ENCODE assay signal across 12 cellular contexts in genomic region chr11:65170058-65170534, GRCh38. TPM values are rescaled to one million over a fixed set of nuclear protein-coding genes. Genes with fewer than 3 reads are reported as not detected.
A peak's percentile ranks its signal among the peaks of the same experiment; 100 is the strongest.
DNase-seq lines count a peak whose midpoint lies in the region; ATAC-seq, FAIRE-seq and TF ChIP-seq lines count a peak whose summit lies in the region.
"Had no signal": no experiment of that assay in that cellular context is flagged by ENCODE, and none has a peak within 500 bp of the region (broad histone marks: within the 10 kb centered on the region; RNA-seq: fewer than 3 reads in every experiment).

Gene SPDYC, plus strand, starts transcription at chr11:65170233. Its CDS starts 1,125 bp downstream, at chr11:65171358.

- 93% methylated on average over 21 of the region's 21 CpGs for WGBS in GM12878 (ENCODE audit: insufficient coverage, insufficient replicate concordance, low lambda C conversion rate, missing lambda C conversion rate)

- ATAC-seq in GM12878 = no peak
- ATAC-seq in natural killer cell treated with Interleukin-12 subunit alpha and Interleukin-12 subunit beta and Interleukin-15 and Interleukin-18, amount 100 ng/mL, for 72 hours = no peak

- H3K4me2 ChIP-seq in GM12878 (ENCODE audit: control insufficient read depth, insufficient read depth) = no peak within 1 kb of the TSS

- peaks cover 10% of the 10 kb centered on the region for H3K36me3 Mint-ChIP-seq in Caco-2 (ENCODE audit: insufficient read depth, unreplicated experiment)
- no peaks in the 10 kb centered on the region for H3K36me3 Mint-ChIP-seq in natural killer cell treated with Interleukin-12 subunit alpha and Interleukin-12 subunit beta and Interleukin-15 and Interleukin-18, amount 100 ng/mL, for 72 hours

- CTCF ChIA-PET in Caco-2 (lab: Charles Lee) (interaction anchor here (0.6 kb wide), 1 partner anchor 12 kb away, joined by 3 read pairs; the partner anchor contains the start of gene CAPN1), GM12878 (lab: Yijun Ruan, JAX) (interaction anchor here (0.9 kb wide), 1 partner anchor 33 kb away, joined by 3 read pairs; no protein-coding TSS in a partner anchor)

- H3K9me3 ChIP-seq in Caco-2 = no peaks in the 10 kb centered on the region
- no peaks in the 10 kb centered on the region for H3K9me3 ChIP-seq in MG63
- no peaks in the 10 kb centered on the region for H3K9me3 ChIP-seq in GM12878 (replicated peaks; ENCODE audit: control insufficient read depth, insufficient read depth, low read length)

- in situ Hi-C loops in GM12878 (cut with MboI) = no loop called here

- H2AFZ ChIP-seq in GM12878 (ENCODE audit: control insufficient read depth, low read depth, low read length) = peak within 1 kb of the TSS; percentile 98

- no peak within 1 kb of the TSS for H3K4me3 Mint-ChIP-seq in Caco-2 (ENCODE audit: unreplicated experiment)
- H3K4me3 Mint-ChIP-seq in natural killer cell treated with Interleukin-12 subunit alpha and Interleukin-12 subunit beta and Interleukin-15 and Interleukin-18, amount 100 ng/mL, for 72 hours = peak within 1 kb of the TSS; percentile 72

- BruUV-seq in Caco-2 (replicated peaks; lab: Mats Ljungman, UMichigan) = no TSS peak
- no TSS peak for BruUV-seq in GM12878 (replicated peaks; lab: Mats Ljungman, UMichigan)

- TF ChIP-seq EP300 in GM12878 (IDR thresholded peaks at IDR 0.05; ENCODE audit: borderline replicate concordance in 1 of 2, control insufficient read depth in 1 of 2, low read depth in 2 of 2, low read length in 2 of 2) = no peak

- H3K4me3 ChIP-seq in Caco-2 (ENCODE audit: low read depth, low read length) (no peak within 1 kb of the TSS), MG63 (no peak within 1 kb of the TSS), GM12878 (no peak within 1 kb of the TSS)
- H3K4me3 ChIP-seq: lung had no signal

- H3K27me3 ChIP-seq in Caco-2 (replicated peaks; ENCODE audit: control insufficient read depth, insufficient read depth, low read length) = no peaks in the 10 kb centered on the region
- H3K27me3 ChIP-seq in MG63 = no peaks in the 10 kb centered on the region
- H3K27me3 ChIP-seq in GM12878 (replicated peaks in 1 of 2; ENCODE audit: control insufficient read depth in 2 of 2, insufficient read depth in 2 of 2, low read length in 1 of 2) = no peaks in the 10 kb centered on the region

- RAD21 ChIA-PET in GM12878 (lab: Charles Lee; ENCODE audit: unreplicated experiment) = no interaction called here

- intact Hi-C loops in Caco-2 (cut with micrococcal nuclease; ENCODE audit: unreplicated experiment) = no loop called here
- intact Hi-C loops in GM12878 (cut with micrococcal nuclease; ENCODE audit: unreplicated experiment) = no loop called here

- no peak for TF ChIP-seq POLR2A in GM12878 (IDR thresholded peaks at IDR 0.05; ENCODE audit: low read depth, low read length)

- no peak for TF ChIP-seq RAD21 in GM12878 (IDR thresholded peaks at IDR 0.05; ENCODE audit: insufficient read depth, low read depth, low read length)

- no peak for FAIRE-seq in GM12878 (lab: Jason Lieb, UNC)

- TF ChIP-seq CTCF in Caco-2 (IDR thresholded peaks at IDR 0.05; ENCODE audit: insufficient read depth in 1 of 2, low read depth in 1 of 2, low read length in 1 of 2, severe bottlenecking in 1 of 2, unreplicated experiment in 1 of 2) = no peak
- no peak for TF ChIP-seq CTCF in GM12878 (IDR thresholded peaks at IDR 0.05 in 2 of 3, conservative IDR thresholded peaks at IDR 0.05 in 1 of 3; ENCODE audit: control insufficient read depth in 2 of 3, extremely low read depth in 1 of 3, insufficient read depth in 1 of 3, low read depth in 3 of 3, low read length in 3 of 3)
- TF ChIP-seq CTCF in GM20000 (IDR thresholded peaks at IDR 0.05; ENCODE audit: extremely low read depth, missing control alignments) = no peak

- H3K27ac ChIP-seq in GM12878 (ENCODE audit: control insufficient read depth, insufficient read depth) = peak within 1 kb of the TSS; percentile 16

- H3K9me3 Mint-ChIP-seq in Caco-2 (ENCODE audit: unreplicated experiment) = no peaks in the 10 kb centered on the region
- H3K9me3 Mint-ChIP-seq in natural killer cell treated with Interleukin-12 subunit alpha and Interleukin-12 subunit beta and Interleukin-15 and Interleukin-18, amount 100 ng/mL, for 72 hours = no peaks in the 10 kb centered on the region

- H3K36me3 ChIP-seq in Caco-2 (ENCODE audit: control insufficient read depth, insufficient read depth, low read length) (no peaks in the 10 kb centered on the region; the same call in 1 of the 2 replicates), MG63 (no peaks in the 10 kb centered on the region), GM12878 (ENCODE audit: control insufficient read depth in 2 of 2, insufficient read depth in 2 of 2, low read length in 1 of 2) (no peaks in the 10 kb centered on the region)

- H3K4me1 ChIP-seq in Caco-2 (no peaks in the 10 kb centered on the region), GM12878 (ENCODE audit: control insufficient read depth, insufficient read depth, low read length) (peaks cover 6% of the 10 kb centered on the region)

- H3K9ac ChIP-seq in GM12878 (ENCODE audit: control insufficient read depth, insufficient read depth, low read length) = peak within 1 kb of the TSS; percentile 26; the same call in 1 of the 2 replicates

- SMC1A ChIA-PET in GM12878 (lab: Charles Lee; ENCODE audit: uncharacterized antibody, unreplicated experiment) = interaction anchor here (1.6 kb wide), 1 partner anchor 10 kb away, joined by 4 read pairs; no protein-coding TSS in a partner anchor

- peaks cover 13% of the 10 kb centered on the region for H3K4me1 Mint-ChIP-seq in Caco-2 (ENCODE audit: low read depth, unreplicated experiment)
- H3K4me1 Mint-ChIP-seq in natural killer cell treated with Interleukin-12 subunit alpha and Interleukin-12 subunit beta and Interleukin-15 and Interleukin-18, amount 100 ng/mL, for 72 hours (ENCODE audit: low read depth in 2 of 2) = peaks cover 10 to 12% of the 10 kb centered on the region in 2 donors

- H3K27me3 Mint-ChIP-seq in Caco-2 (ENCODE audit: insufficient read depth, unreplicated experiment) = no peaks in the 10 kb centered on the region
- H3K27me3 Mint-ChIP-seq in natural killer cell treated with Interleukin-12 subunit alpha and Interleukin-12 subunit beta and Interleukin-15 and Interleukin-18, amount 100 ng/mL, for 72 hours = no peaks in the 10 kb centered on the region

- POLR2A ChIA-PET in Caco-2 (lab: Charles Lee) (no interaction called here), GM12878 (lab: Charles Lee) (no interaction called here)

- no peaks in the 10 kb centered on the region for H3K79me2 ChIP-seq in GM12878 (ENCODE audit: control insufficient read depth, insufficient read depth, low read length)

- no peaks in the 10 kb centered on the region for H4K20me1 ChIP-seq in GM12878 (ENCODE audit: control insufficient read depth, insufficient read depth)

- H3K27ac Mint-ChIP-seq in Caco-2 (ENCODE audit: unreplicated experiment) = peak within 1 kb of the TSS; percentile 12
- H3K27ac Mint-ChIP-seq in natural killer cell treated with Interleukin-12 subunit alpha and Interleukin-12 subunit beta and Interleukin-15 and Interleukin-18, amount 100 ng/mL, for 72 hours = peak within 1 kb of the TSS; percentile 99

- DNase-seq in Caco-2 = no peak
- DNase-seq in MG63 = peak; percentile 26
- DNase-seq in GM12878 (ENCODE audit: low read depth, low spot score) = no peak
- no peak for DNase-seq in natural killer cell treated with Interleukin-12 subunit alpha and Interleukin-12 subunit beta and Interleukin-15 and Interleukin-18, amount 100 ng/mL, for 72 hours (ENCODE audit: low spot score)
- DNase-seq in kidney glomerular epithelial cell (lab: John Stamatoyannopoulos, UW) = no peak
- DNase-seq in GM20000 (ENCODE audit: low spot score) = no peak
- DNase-seq in KG1 (lab: John Stamatoyannopoulos, UW) = no peak
- DNase-seq: activated CD4-positive, alpha-beta T cell treated with anti-CD3 and anti-CD28 coated beads for 48 hours; DMS79; stimulated activated naive CD4-positive, alpha-beta T cell had no signal

TF ChIP-seq in GM12878, 131 proteins besides CTCF, POLR2A, EP300 and RAD21 (continues in another document):
- TF ChIP-seq MXI1 (IDR thresholded peaks at IDR 0.05; ENCODE audit: low read depth, low read length) = no peak
- TF ChIP-seq SIX5 (IDR thresholded peaks at IDR 0.05; ENCODE audit: low read depth, low read length, severe bottlenecking) = no peak
- TF ChIP-seq ASH2L (IDR thresholded peaks at IDR 0.05; ENCODE audit: borderline replicate concordance, low read depth) = no peak
- no peak for TF ChIP-seq GABPA (IDR thresholded peaks at IDR 0.05; ENCODE audit: low read depth)
- no peak for TF ChIP-seq ZNF24 (IDR thresholded peaks at IDR 0.05)
- no peak for TF ChIP-seq SMARCA5 (IDR thresholded peaks at IDR 0.05)
- TF ChIP-seq YBX1 (IDR thresholded peaks at IDR 0.05) = no peak
- TF ChIP-seq MEF2B (IDR thresholded peaks at IDR 0.05; ENCODE audit: partially characterized antibody, poor library complexity, severe bottlenecking) = no peak

RNA-seq across cellular contexts. Expression of gene SPDYC, which starts in this region (rescaled TPM):
- total RNA-seq in Caco-2 (2022) (not detected in 2 replicates), GM12878 (2014; rRNA removed) (not detected in 2 replicates), GM12878 (2014; rRNA removed; fragmentation: Illumina TruSeq; extraction: Trizol) (not detected in 2 replicates), GM12878 (2021) (not detected in 2 replicates)
- not detected in 2 replicates for total RNA-seq in MG63 (2014; rRNA removed; shearing (Covaris generic); ENCODE audit: low replicate concordance)
- total RNA-seq in GM12878 (2013; cell fraction: nucleolus; rRNA removed) = not detected in 2 replicates
- polyA plus RNA-seq in GM12878 (2011; ENCODE audit: low read depth) = not detected
- polyA plus RNA-seq in GM12878 (2011; rRNA removed) (not detected in 2 replicates), GM12878 (2014; fragmentation: Illumina TruSeq; extraction: Trizol) (not detected in 2 replicates), GM12878 (2014; fragmentation: Nextera tagmentation; extraction: Ambion mirVana) (not detected), GM12878 (2014; rRNA removed) (not detected in 2 replicates), GM12878 (2016; fragmentation: Nextera tagmentation; extraction: Ambion mirVana) (not detected)
- not detected in 2 replicates for polyA plus RNA-seq in GM12878 (2011; cell fraction: cytosol; rRNA removed)
- polyA plus RNA-seq in GM12878 (2011; cell fraction: nucleus; rRNA removed) = not detected in 2 replicates
- not detected in 2 replicates for polyA plus RNA-seq in GM12878 (2012)
- polyA minus RNA-seq in GM12878 (2011; rRNA and poly(A)+ RNA removed) = not detected in 2 replicates
- polyA minus RNA-seq in GM12878 (2011; cell fraction: cytosol; rRNA and poly(A)+ RNA removed) = not detected in 2 replicates
- polyA minus RNA-seq in GM12878 (2011; cell fraction: nucleus; rRNA and poly(A)+ RNA removed) = not detected in 2 replicates
- not detected for total RNA-seq in natural killer cell treated with Interleukin-12 subunit alpha and Interleukin-12 subunit beta and Interleukin-15 and Interleukin-18, amount 100 ng/mL, for 72 hours
- total RNA-seq: lung, MCF 10A had no signal
- polyA plus RNA-seq: lung had no signal

Comparison
In these comparisons a context has a peak if more than half of its experiments do, and no peak if none do; other contexts are left out.
1. Peak in DNase-seq in MG63; RNA of the gene not detected or under 1 TPM.